16 cellular contexts compared by ENCODE assay signal in the genomic region with DNA sequence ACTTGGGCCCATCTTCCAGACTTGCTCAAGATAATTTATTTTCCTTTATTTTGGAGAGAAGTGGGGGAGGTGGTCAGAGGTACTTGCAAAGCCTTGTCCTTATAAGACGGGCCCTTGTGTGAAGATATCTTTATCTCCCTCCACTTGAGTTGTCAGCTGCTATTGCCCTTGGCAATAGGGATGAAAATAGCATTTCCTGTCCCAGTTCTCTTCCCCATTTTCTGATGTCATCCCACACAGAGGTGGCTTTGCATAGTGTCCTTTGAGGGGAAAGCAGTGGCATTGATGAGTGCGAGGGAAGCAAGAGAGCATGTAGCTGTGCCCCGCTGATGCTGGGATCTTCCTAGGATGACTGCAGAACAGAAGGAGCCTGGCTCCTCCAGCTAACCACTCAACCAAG.
"Had no signal": no experiment of that assay in that cellular context is flagged by ENCODE, and none has a peak within 500 bp of the region (broad histone marks: within the 10 kb centered on the region; RNA-seq: fewer than 3 reads in every experiment).

No MANE protein-coding gene starts in this region.

- H3K4me1 Mint-ChIP-seq: activated naive CD8-positive, alpha-beta T cell treated with anti-CD3 and anti-CD28 coated beads for 36 hours; memory B cell; natural killer cell; stimulated activated naive B cell treated with anti-CD40 and anti-IgM and Interleukin-4, amounts not matched to agents 10 μg/mL and 1 μg/mL and 100 μg/mL, for 72 hours had no signal

- H3K27ac Mint-ChIP-seq: activated naive CD8-positive, alpha-beta T cell treated with anti-CD3 and anti-CD28 coated beads for 36 hours; memory B cell; natural killer cell; stimulated activated naive B cell treated with anti-CD40 and anti-IgM and Interleukin-4, amounts not matched to agents 10 μg/mL and 1 μg/mL and 100 μg/mL, for 72 hours had no signal

- H3K9me3 Mint-ChIP-seq: activated naive CD8-positive, alpha-beta T cell treated with anti-CD3 and anti-CD28 coated beads for 36 hours; memory B cell; natural killer cell; stimulated activated naive B cell treated with anti-CD40 and anti-IgM and Interleukin-4, amounts not matched to agents 10 μg/mL and 1 μg/mL and 100 μg/mL, for 72 hours had no signal

- H3K36me3 ChIP-seq: left ventricle myocardium inferior, neutrophil, right atrium auricular region, tibial artery, uterus, WERI-Rb-1 had no signal

- H3K36me3 Mint-ChIP-seq: activated naive CD8-positive, alpha-beta T cell treated with anti-CD3 and anti-CD28 coated beads for 36 hours; memory B cell; natural killer cell; stimulated activated naive B cell treated with anti-CD40 and anti-IgM and Interleukin-4, amounts not matched to agents 10 μg/mL and 1 μg/mL and 100 μg/mL, for 72 hours had no signal

- H3K4me1 ChIP-seq: body of pancreas, right atrium auricular region, tibial artery, uterus had no signal

- H3K27ac ChIP-seq: body of pancreas, left ventricle myocardium inferior, neutrophil, right atrium auricular region, tibial artery, uterus, WERI-Rb-1 had no signal

- ATAC-seq: body of pancreas; natural killer cell; stimulated activated naive B cell treated with anti-CD40 and anti-IgM and Interleukin-4, amounts not matched to agents 10 μg/mL and 1 μg/mL and 100 μg/mL, for 72 hours had no signal

- H3K4me3 ChIP-seq: body of pancreas, left ventricle myocardium inferior, right atrium auricular region, tibial artery, uterus had no signal

- DNase-seq: activated CD4-positive, alpha-beta T cell treated with anti-CD3 and anti-CD28 coated beads for 4 hours; activated CD8-positive, alpha-beta memory T cell treated with anti-CD3 and anti-CD28 coated beads, Interleukin-2, amount 50 U/mL, for 48 hours; activated naive CD8-positive, alpha-beta T cell treated with anti-CD3 and anti-CD28 coated beads for 36 hours; amygdala; body of pancreas; hippocampal formation; left ventricle myocardium inferior; natural killer cell; stimulated activated CD4-positive, alpha-beta T cell treated with anti-CD3 and anti-CD28 coated beads, Interleukin-2, amount 100 ng/mL, for 48 hours; stimulated activated naive B cell treated with anti-CD40 and anti-IgM and Interleukin-4, amounts not matched to agents 10 μg/mL and 1 μg/mL and 100 μg/mL, for 72 hours; tibial artery; uterus; WERI-Rb-1 had no signal

- H3K4me3 Mint-ChIP-seq: activated naive CD8-positive, alpha-beta T cell treated with anti-CD3 and anti-CD28 coated beads for 36 hours; memory B cell; natural killer cell; stimulated activated naive B cell treated with anti-CD40 and anti-IgM and Interleukin-4, amounts not matched to agents 10 μg/mL and 1 μg/mL and 100 μg/mL, for 72 hours had no signal

- H3K9me3 ChIP-seq: body of pancreas, left ventricle myocardium inferior, neutrophil, right atrium auricular region, tibial artery, uterus had no signal

- H3K27me3 ChIP-seq: body of pancreas, neutrophil, right atrium auricular region, tibial artery, uterus had no signal
